1 cellular context compared by ENCODE assay signal in the genomic region with DNA sequence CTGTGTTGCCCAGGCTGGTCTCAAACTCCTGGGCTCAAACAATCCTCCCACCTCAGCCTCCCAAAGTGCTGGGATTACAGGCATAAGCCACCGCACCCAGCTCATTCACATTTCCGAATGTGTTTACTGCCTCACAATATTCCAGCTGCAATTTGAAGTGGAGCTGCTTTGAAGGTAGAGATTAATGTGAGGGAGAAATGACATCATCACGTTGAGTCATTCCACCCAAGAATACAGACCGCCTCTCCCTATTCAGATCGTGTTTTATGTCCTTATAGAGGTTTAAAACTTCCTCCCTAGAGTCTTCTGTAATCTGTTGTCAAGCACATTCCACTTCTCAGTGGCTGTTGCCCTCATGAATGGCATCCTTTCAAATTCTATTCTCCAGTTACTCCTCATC.
A peak's percentile ranks its signal among the peaks of the same experiment; 100 is the strongest.
TF ChIP-seq lines count a peak whose summit lies in the region.

No MANE protein-coding gene starts in this region.

TF ChIP-seq in H1, 55 proteins besides CTCF, POLR2A, EP300 and RAD21 (continued from another document):
- TF ChIP-seq SRF (IDR thresholded peaks at IDR 0.05; ENCODE audit: low read depth, low read length) = peak; percentile 50; the same call in 1 of the 2 replicates
- TF ChIP-seq JUND (IDR thresholded peaks at IDR 0.05; ENCODE audit: low read length) = peak; percentile 31; the same call in 1 of the 2 replicates
